ENCODE assay signal across 11 cellular contexts in the genomic region with DNA sequence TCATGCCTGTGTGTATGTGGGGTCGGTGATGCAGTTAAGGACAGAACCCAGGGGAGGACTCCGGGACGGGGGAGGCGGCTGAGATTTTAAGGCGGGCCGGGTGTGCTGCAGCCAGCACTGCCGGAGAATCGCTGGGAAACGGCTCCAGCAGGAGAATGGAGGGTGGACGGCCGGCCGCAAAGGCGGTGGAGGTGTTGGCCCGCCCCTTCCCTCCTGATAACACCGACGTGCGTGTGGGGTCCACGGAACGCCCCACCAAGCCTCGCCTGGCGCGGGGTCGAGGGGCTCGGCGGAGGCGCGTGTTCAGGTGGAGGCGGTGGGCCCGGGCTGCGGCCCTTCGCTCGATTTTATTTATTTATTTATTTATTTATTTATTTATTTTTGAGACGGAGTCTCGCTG. TPM values are rescaled to one million over a fixed set of nuclear protein-coding genes. Genes with fewer than 3 reads are reported as not detected.
DNase-seq lines count a peak whose midpoint lies in the region; ATAC-seq, FAIRE-seq and TF ChIP-seq lines count a peak whose summit lies in the region.
"Had no signal": no experiment of that assay in that cellular context is flagged by ENCODE, and none has a peak within 500 bp of the region (broad histone marks: within the 10 kb centered on the region; RNA-seq: fewer than 3 reads in every experiment).

No MANE protein-coding gene starts in this region.

- ATAC-seq in HepG2 = no peak

- H3K4me2 ChIP-seq in HepG2 (ENCODE audit: low read depth, low read length) = 0 out of 2 replicates have a peak overlapping the region, but pooled peaks have one; percentile 4

- H3K27me3 Mint-ChIP-seq in T-helper 2 cell treated with Interferon-gamma antibody and Interleukin-4, amounts not matched to agents 5 μg/mL and 100 μg/mL, for 36 hours (ENCODE audit: low read depth) = no peaks in the 10 kb centered on the region

- WGBS in adrenal gland, 4 donors = 52 to 73% (median 54%) methylated on average over 23 to 34 of the region's 34 CpGs
- 80% methylated on average over 34 of the region's 34 CpGs for WGBS in HepG2 (ENCODE audit: low lambda C conversion rate)

- peak overlapping the region; percentile 67 for H3K27ac Mint-ChIP-seq in T-helper 2 cell treated with Interferon-gamma antibody and Interleukin-4, amounts not matched to agents 5 μg/mL and 100 μg/mL, for 36 hours

- no peak overlapping the region for H2AFZ ChIP-seq in HepG2 (ENCODE audit: low read length)

- no peaks in the 10 kb centered on the region for H4K20me1 ChIP-seq in HepG2 (ENCODE audit: insufficient read depth, low read length)

- no peak for DNase-seq in T-helper 2 cell treated with Interferon-gamma antibody and Interleukin-4, amounts not matched to agents 5 μg/mL and 100 μg/mL, for 36 hours (ENCODE audit: low spot score)
- no peak for DNase-seq in T-helper 2 cell
- DNase-seq in adrenal gland = peak in 1 of 7 donors; percentile 36
- DNase-seq in HepG2 (ENCODE audit: low spot score) = no peak
- DNase-seq in NCI-H146 (lab: John Stamatoyannopoulos, UW) = no peak
- DNase-seq in DMS153 treated with DMSO at 0.1 percent for 48 hours (lab: John Stamatoyannopoulos, UW; ENCODE audit: unreplicated experiment) = no peak
- DNase-seq in NCI-H446 (lab: John Stamatoyannopoulos, UW) = no peak

- in situ Hi-C loops in HepG2 (cut with HindIII; ENCODE audit: extremely low pct_ligation_motif_present, low pct_unique_long_range_greater_than_20kb) = loop anchor here (25.0 kb wide), 1 partner anchor 230 kb away; the partner anchor contains the start of genes PYCARD, PYDC1 and TRIM72

- CTCF ChIA-PET in HepG2 (lab: Yijun Ruan, JAX; ENCODE audit: low intra/inter-chr PET ratio, low total read pairs) = interaction anchor here (0.8 kb wide), 1 partner anchor 456 kb away, joined by 3 read pairs; no protein-coding TSS in a partner anchor

- intact Hi-C loops in adrenal gland (cut with DNase I) (loop anchor here (5.0 to 10.0 kb wide), 3 partner anchors 237 to 460 kb away; partner anchors contain the start of genes HSD3B7 (in 1 of the 2) and PYCARD (in 1 of the 2)), HepG2 (cut with micrococcal nuclease; ENCODE audit: unreplicated experiment) (loop anchor here (2.0 to 5.0 kb wide), 2 partner anchors 240 to 347 kb away; partner anchors contain the start of genes PYCARD and VKORC1)

- no peaks in the 10 kb centered on the region for H3K9me3 ChIP-seq in adrenal gland (replicated peaks in 1 of 3)
- no peaks in the 10 kb centered on the region for H3K9me3 ChIP-seq in HepG2 (ENCODE audit: low read length)
- H3K9me3 ChIP-seq in subcutaneous abdominal adipose tissue (ENCODE audit: control insufficient read depth in 5 of 5, low read length in 5 of 5) = no peaks in the 10 kb centered on the region

- H3K9ac ChIP-seq in HepG2 (ENCODE audit: insufficient read depth, low read depth, low read length) (no peak overlapping the region), subcutaneous abdominal adipose tissue (ENCODE audit: low read length in 5 of 5) (peak overlapping the region in 3 of 5 donors; percentile 71 to 87 (median 82))

- TF ChIP-seq CTCF in adrenal gland (IDR thresholded peaks at IDR 0.05) = no peak
- TF ChIP-seq CTCF in HepG2 (CRISPR knock-in tag; IDR thresholded peaks at IDR 0.05) = no peak

- H3K4me1 Mint-ChIP-seq in T-helper 2 cell treated with Interferon-gamma antibody and Interleukin-4, amounts not matched to agents 5 μg/mL and 100 μg/mL, for 36 hours (ENCODE audit: low read depth) = peaks cover 25% of the 10 kb centered on the region

- H3K4me3 ChIP-seq in adrenal gland (peak overlapping the region in 2 of 4 donors; percentile 65 to 77), HepG2 (replicated peaks in 1 of 3; ENCODE audit: insufficient read depth in 1 of 3, low read depth in 2 of 3, low read length in 3 of 3) (0 out of 6 replicates have a peak overlapping the region, but pooled peaks of 1 of the 3 experiments have one; percentile 75), subcutaneous abdominal adipose tissue (ENCODE audit: low read depth in 1 of 5, low read length in 5 of 5) (peak overlapping the region in 4 of 5 donors; percentile 28 to 84 (median 80))

- peaks cover 4% of the 10 kb centered on the region for H3K36me3 Mint-ChIP-seq in T-helper 2 cell treated with Interferon-gamma antibody and Interleukin-4, amounts not matched to agents 5 μg/mL and 100 μg/mL, for 36 hours (ENCODE audit: low read depth)

- H3K4me1 ChIP-seq in adrenal gland (replicated peaks in 1 of 2) = peaks cover 7 to 9% of the 10 kb centered on the region in 2 donors
- H3K4me1 ChIP-seq in HepG2 (ENCODE audit: insufficient read depth, low read length) = peaks cover 6% of the 10 kb centered on the region; the same call in 1 of the 2 replicates
- H3K4me1 ChIP-seq in subcutaneous abdominal adipose tissue (ENCODE audit: control insufficient read depth in 5 of 5, insufficient read depth in 5 of 5, low read length in 5 of 5) = peaks cover 0 to 16% (median 11%) of the 10 kb centered on the region in 5 donors

- H3K36me3 ChIP-seq in adrenal gland (replicated peaks in 1 of 2) (no peaks in the 10 kb centered on the region), HepG2 (replicated peaks in 1 of 2; ENCODE audit: control insufficient read depth in 1 of 2, insufficient read depth in 2 of 2, low read length in 2 of 2) (no peaks in the 10 kb centered on the region), subcutaneous abdominal adipose tissue (ENCODE audit: control insufficient read depth in 5 of 5, insufficient read depth in 5 of 5, low read length in 5 of 5) (no peaks in the 10 kb centered on the region)

- TF ChIP-seq POLR2A in adrenal gland (IDR thresholded peaks at IDR 0.05) (no peak), HepG2 (IDR thresholded peaks at IDR 0.05; ENCODE audit: insufficient read depth in 1 of 2, low read depth in 2 of 2, low read length in 2 of 2) (no peak)

- H3K79me2 ChIP-seq in HepG2 (ENCODE audit: insufficient read depth, low read length) = no peaks in the 10 kb centered on the region

- H3K4me3 Mint-ChIP-seq in T-helper 2 cell treated with Interferon-gamma antibody and Interleukin-4, amounts not matched to agents 5 μg/mL and 100 μg/mL, for 36 hours = peak overlapping the region; percentile 86

- BruUV-seq in HepG2 (replicated peaks; lab: Mats Ljungman, UMichigan) = no TSS peak

- H3K27ac ChIP-seq in adrenal gland (peak overlapping the region in 3 of 5 donors; percentile 69 to 95 (median 93)), HepG2 (ENCODE audit: extremely low read length, insufficient read depth, low read length) (no peak overlapping the region), subcutaneous abdominal adipose tissue (ENCODE audit: low read depth, low read length) (no peak overlapping the region)

- H3K9me3 Mint-ChIP-seq in T-helper 2 cell treated with Interferon-gamma antibody and Interleukin-4, amounts not matched to agents 5 μg/mL and 100 μg/mL, for 36 hours = peaks cover 5% of the 10 kb centered on the region

- TF ChIP-seq EP300 in HepG2 (IDR thresholded peaks at IDR 0.05; ENCODE audit: low read depth in 2 of 2, low read length in 2 of 2) (no peak), HepG2 (CRISPR knock-in tag; IDR thresholded peaks at IDR 0.05; ENCODE audit: borderline replicate concordance) (no peak)

- H3K27me3 ChIP-seq in adrenal gland = no peaks in the 10 kb centered on the region
- peaks cover 0 to 7% of the 10 kb centered on the region in 2 experiments; a peak in 1 of 5 replicates for H3K27me3 ChIP-seq in HepG2 (ENCODE audit: control insufficient read depth in 1 of 2, insufficient read depth in 2 of 2, low read length in 2 of 2)
- H3K27me3 ChIP-seq in subcutaneous abdominal adipose tissue (ENCODE audit: control insufficient read depth in 5 of 5, insufficient read depth in 4 of 5, low read length in 5 of 5) = no peaks in the 10 kb centered on the region

- FAIRE-seq in HepG2 (lab: Jason Lieb, UNC) = no peak
- FAIRE-seq: A204.1, GM18507 had no signal

- POLR2A ChIA-PET in HepG2 (lab: Yijun Ruan, JAX) = interaction anchor here (1.1 to 1.8 kb wide), 6 partner anchors 9 to 456 kb away, joined by 3 to 8 read pairs (median 6); partner anchors contain the start of genes ARMC5, ZNF646 and ZNF668

- TF ChIP-seq RAD21 in HepG2 (CRISPR knock-in tag; IDR thresholded peaks at IDR 0.05) = no peak

RNA-seq across cellular contexts. Expression of gene ZNF843, which starts 0.6 kb away (rescaled TPM):
- 1 to 10 TPM in 6 of 8 donors, under 1 TPM in 2; 0.61 to 3.1 (median 1.8) TPM for total RNA-seq in adrenal gland
- under 1 TPM; 0.37 to 0.97 (median 0.73) TPM for polyA plus RNA-seq in adrenal gland
- total RNA-seq in HepG2 (2016; rRNA removed; fragmentation: Illumina TruSeq; extraction: Trizol) = not detected in 2 replicates
- 0.20 TPM in 1 of 2 replicates, not detected in the other for total RNA-seq in HepG2 (2016; cell fraction: cytosol; rRNA removed; fragmentation: Illumina TruSeq; extraction: Trizol; ENCODE audit: low read depth)
- total RNA-seq in HepG2 (2016; cell fraction: insoluble cytoplasmic fraction; rRNA removed; fragmentation: Illumina TruSeq; extraction: Trizol) = not detected in 2 replicates
- not detected in 2 replicates for total RNA-seq in HepG2 (2016; cell fraction: membrane; rRNA removed; fragmentation: Illumina TruSeq; extraction: Trizol)
- total RNA-seq in HepG2 (2016; cell fraction: nucleus; rRNA removed; fragmentation: Illumina TruSeq; extraction: Trizol) = not detected in 2 replicates
- 0.03 and 0.04 TPM in 2 replicates for polyA plus RNA-seq in HepG2 (2011; rRNA removed)
- polyA plus RNA-seq in HepG2 (2011; cell fraction: cytosol; rRNA removed) = 0.04 TPM in 1 of 2 replicates, not detected in the other
- polyA plus RNA-seq in HepG2 (2011; cell fraction: nucleus; rRNA removed) = not detected in 2 replicates
- polyA plus RNA-seq in HepG2 (2012) = not detected in 2 replicates
- polyA plus RNA-seq in HepG2 (2016; cell fraction: cytosol; fragmentation: Illumina TruSeq; extraction: Trizol; ENCODE audit: low read depth) = not detected in 2 replicates
- polyA plus RNA-seq in HepG2 (2016; cell fraction: insoluble cytoplasmic fraction; fragmentation: Illumina TruSeq; extraction: Trizol; ENCODE audit: low read depth) = not detected in 2 replicates
- polyA plus RNA-seq in HepG2 (2016; cell fraction: membrane; fragmentation: Illumina TruSeq; extraction: Trizol; ENCODE audit: low read depth) = not detected in 2 replicates
- polyA plus RNA-seq in HepG2 (2016; cell fraction: nucleus; fragmentation: Illumina TruSeq; extraction: Trizol; ENCODE audit: insufficient read depth, low read depth) = not detected in 2 replicates
- polyA minus RNA-seq in HepG2 (2011; rRNA and poly(A)+ RNA removed; ENCODE audit: low replicate concordance) = 0.12 TPM in 1 of 2 replicates, not detected in the other
- polyA minus RNA-seq in HepG2 (2011; cell fraction: cytosol; rRNA and poly(A)+ RNA removed) = not detected in 2 replicates
- not detected in 2 replicates for polyA minus RNA-seq in HepG2 (2011; cell fraction: nucleus; rRNA and poly(A)+ RNA removed)

RNA-seq across cellular contexts. Expression of gene COX6A2, which starts 13.8 kb away (rescaled TPM):
- not detected for total RNA-seq in adrenal gland
- 1 to 10 TPM in 2 of 3 donors, not detected in 1; 2.8 to 5.2 TPM for polyA plus RNA-seq in adrenal gland
- not detected in 2 replicates for total RNA-seq in HepG2 (2016; rRNA removed; fragmentation: Illumina TruSeq; extraction: Trizol)
- not detected in 2 replicates for total RNA-seq in HepG2 (2016; cell fraction: cytosol; rRNA removed; fragmentation: Illumina TruSeq; extraction: Trizol; ENCODE audit: low read depth)
- not detected in 2 replicates for total RNA-seq in HepG2 (2016; cell fraction: insoluble cytoplasmic fraction; rRNA removed; fragmentation: Illumina TruSeq; extraction: Trizol)
- not detected in 2 replicates for total RNA-seq in HepG2 (2016; cell fraction: membrane; rRNA removed; fragmentation: Illumina TruSeq; extraction: Trizol)
- not detected in 2 replicates for total RNA-seq in HepG2 (2016; cell fraction: nucleus; rRNA removed; fragmentation: Illumina TruSeq; extraction: Trizol)
- polyA plus RNA-seq in HepG2 (2011; rRNA removed) = not detected in 2 replicates
- polyA plus RNA-seq in HepG2 (2011; cell fraction: cytosol; rRNA removed) = not detected in 2 replicates
- polyA plus RNA-seq in HepG2 (2011; cell fraction: nucleus; rRNA removed) = not detected in 2 replicates
- not detected in 2 replicates for polyA plus RNA-seq in HepG2 (2012)
- not detected in 2 replicates for polyA plus RNA-seq in HepG2 (2016; cell fraction: cytosol; fragmentation: Illumina TruSeq; extraction: Trizol; ENCODE audit: low read depth)
- not detected in 2 replicates for polyA plus RNA-seq in HepG2 (2016; cell fraction: insoluble cytoplasmic fraction; fragmentation: Illumina TruSeq; extraction: Trizol; ENCODE audit: low read depth)
- polyA plus RNA-seq in HepG2 (2016; cell fraction: membrane; fragmentation: Illumina TruSeq; extraction: Trizol; ENCODE audit: low read depth) = not detected in 2 replicates
- not detected in 2 replicates for polyA plus RNA-seq in HepG2 (2016; cell fraction: nucleus; fragmentation: Illumina TruSeq; extraction: Trizol; ENCODE audit: insufficient read depth, low read depth)
- polyA minus RNA-seq in HepG2 (2011; rRNA and poly(A)+ RNA removed; ENCODE audit: low replicate concordance) = not detected in 2 replicates
- polyA minus RNA-seq in HepG2 (2011; cell fraction: cytosol; rRNA and poly(A)+ RNA removed) = not detected in 2 replicates
- not detected in 2 replicates for polyA minus RNA-seq in HepG2 (2011; cell fraction: nucleus; rRNA and poly(A)+ RNA removed)
- total RNA-seq: M059J had no signal

RNA-seq across cellular contexts. Expression of gene ARMC5, which starts 17.3 kb away (rescaled TPM):
- 10 to 100 TPM in 6 of 8 donors, 1 to 10 TPM in 2; 9.1 to 20.3 (median 12.0) TPM for total RNA-seq in adrenal gland
- 10 to 100 TPM in 2 of 3 donors, 1 to 10 TPM in 1; 2.9 to 37.9 (median 24.5) TPM for polyA plus RNA-seq in adrenal gland
- total RNA-seq in HepG2 (2016; rRNA removed; fragmentation: Illumina TruSeq; extraction: Trizol) = 13.0 and 22.3 TPM in 2 replicates
- total RNA-seq in HepG2 (2016; cell fraction: cytosol; rRNA removed; fragmentation: Illumina TruSeq; extraction: Trizol; ENCODE audit: low read depth) = 2.5 and 3.1 TPM in 2 replicates
- total RNA-seq in HepG2 (2016; cell fraction: insoluble cytoplasmic fraction; rRNA removed; fragmentation: Illumina TruSeq; extraction: Trizol) = 10.7 and 21.4 TPM in 2 replicates
- 5.2 and 6.5 TPM in 2 replicates for total RNA-seq in HepG2 (2016; cell fraction: membrane; rRNA removed; fragmentation: Illumina TruSeq; extraction: Trizol)
- 20.2 and 21.0 TPM in 2 replicates for total RNA-seq in HepG2 (2016; cell fraction: nucleus; rRNA removed; fragmentation: Illumina TruSeq; extraction: Trizol)
- polyA plus RNA-seq in HepG2 (2011; rRNA removed) = 10.8 and 11.9 TPM in 2 replicates
- 6.1 and 8.8 TPM in 2 replicates for polyA plus RNA-seq in HepG2 (2011; cell fraction: cytosol; rRNA removed)
- polyA plus RNA-seq in HepG2 (2011; cell fraction: nucleus; rRNA removed) = 83.4 and 108 TPM in 2 replicates
- 6.3 and 9.1 TPM in 2 replicates for polyA plus RNA-seq in HepG2 (2012)
- polyA plus RNA-seq in HepG2 (2016; cell fraction: cytosol; fragmentation: Illumina TruSeq; extraction: Trizol; ENCODE audit: low read depth) = 1.9 and 2.5 TPM in 2 replicates
- 13.4 and 15.6 TPM in 2 replicates for polyA plus RNA-seq in HepG2 (2016; cell fraction: insoluble cytoplasmic fraction; fragmentation: Illumina TruSeq; extraction: Trizol; ENCODE audit: low read depth)
- 3.6 and 4.2 TPM in 2 replicates for polyA plus RNA-seq in HepG2 (2016; cell fraction: membrane; fragmentation: Illumina TruSeq; extraction: Trizol; ENCODE audit: low read depth)
- 51.3 and 57.5 TPM in 2 replicates for polyA plus RNA-seq in HepG2 (2016; cell fraction: nucleus; fragmentation: Illumina TruSeq; extraction: Trizol; ENCODE audit: insufficient read depth, low read depth)
- 7.1 and 29.7 TPM in 2 replicates for polyA minus RNA-seq in HepG2 (2011; rRNA and poly(A)+ RNA removed; ENCODE audit: low replicate concordance)
- polyA minus RNA-seq in HepG2 (2011; cell fraction: cytosol; rRNA and poly(A)+ RNA removed) = 6.3 and 6.8 TPM in 2 replicates
- polyA minus RNA-seq in HepG2 (2011; cell fraction: nucleus; rRNA and poly(A)+ RNA removed) = 19.5 and 24.3 TPM in 2 replicates

RNA-seq across cellular contexts. Expression of gene TGFB1I1, which starts 30.0 kb away (rescaled TPM):
- total RNA-seq in adrenal gland = 10 to 100 TPM; 14.2 to 62.7 (median 34.8) TPM
- 10 to 100 TPM; 11.3 to 32.7 (median 29.7) TPM for polyA plus RNA-seq in adrenal gland
- 0.52 and 0.80 TPM in 2 replicates for total RNA-seq in HepG2 (2016; rRNA removed; fragmentation: Illumina TruSeq; extraction: Trizol)
- 0.53 and 0.61 TPM in 2 replicates for total RNA-seq in HepG2 (2016; cell fraction: cytosol; rRNA removed; fragmentation: Illumina TruSeq; extraction: Trizol; ENCODE audit: low read depth)
- 0.31 and 0.87 TPM in 2 replicates for total RNA-seq in HepG2 (2016; cell fraction: insoluble cytoplasmic fraction; rRNA removed; fragmentation: Illumina TruSeq; extraction: Trizol)
- total RNA-seq in HepG2 (2016; cell fraction: membrane; rRNA removed; fragmentation: Illumina TruSeq; extraction: Trizol) = 0.72 and 0.80 TPM in 2 replicates
- 0.84 and 0.97 TPM in 2 replicates for total RNA-seq in HepG2 (2016; cell fraction: nucleus; rRNA removed; fragmentation: Illumina TruSeq; extraction: Trizol)
- 2.9 TPM in 2 replicates for polyA plus RNA-seq in HepG2 (2011; rRNA removed)
- polyA plus RNA-seq in HepG2 (2011; cell fraction: cytosol; rRNA removed) = 2.2 and 2.6 TPM in 2 replicates
- 6.8 and 7.8 TPM in 2 replicates for polyA plus RNA-seq in HepG2 (2011; cell fraction: nucleus; rRNA removed)
- 0.55 and 1.2 TPM in 2 replicates for polyA plus RNA-seq in HepG2 (2012)
- polyA plus RNA-seq in HepG2 (2016; cell fraction: cytosol; fragmentation: Illumina TruSeq; extraction: Trizol; ENCODE audit: low read depth) = 1.5 and 2.0 TPM in 2 replicates
- 1.0 and 1.6 TPM in 2 replicates for polyA plus RNA-seq in HepG2 (2016; cell fraction: insoluble cytoplasmic fraction; fragmentation: Illumina TruSeq; extraction: Trizol; ENCODE audit: low read depth)
- polyA plus RNA-seq in HepG2 (2016; cell fraction: membrane; fragmentation: Illumina TruSeq; extraction: Trizol; ENCODE audit: low read depth) = 1.6 and 2.4 TPM in 2 replicates
- 1.2 and 2.2 TPM in 2 replicates for polyA plus RNA-seq in HepG2 (2016; cell fraction: nucleus; fragmentation: Illumina TruSeq; extraction: Trizol; ENCODE audit: insufficient read depth, low read depth)
- 1.8 and 12.1 TPM in 2 replicates for polyA minus RNA-seq in HepG2 (2011; rRNA and poly(A)+ RNA removed; ENCODE audit: low replicate concordance)
- 1.4 and 3.0 TPM in 2 replicates for polyA minus RNA-seq in HepG2 (2011; cell fraction: cytosol; rRNA and poly(A)+ RNA removed)
- 1.2 and 3.4 TPM in 2 replicates for polyA minus RNA-seq in HepG2 (2011; cell fraction: nucleus; rRNA and poly(A)+ RNA removed)

RNA-seq across cellular contexts. Expression of gene SLC5A2, which starts 41.0 kb away (rescaled TPM):
- under 1 TPM in 1 of 8 donors, not detected in 7; 0.14 TPM for total RNA-seq in adrenal gland
- 1 to 10 TPM in 2 of 3 donors, not detected in 1; 2.4 to 3.0 TPM for polyA plus RNA-seq in adrenal gland
- total RNA-seq in HepG2 (2016; rRNA removed; fragmentation: Illumina TruSeq; extraction: Trizol) = 0.44 and 0.97 TPM in 2 replicates
- total RNA-seq in HepG2 (2016; cell fraction: cytosol; rRNA removed; fragmentation: Illumina TruSeq; extraction: Trizol; ENCODE audit: low read depth) = 0.30 and 0.44 TPM in 2 replicates
- total RNA-seq in HepG2 (2016; cell fraction: insoluble cytoplasmic fraction; rRNA removed; fragmentation: Illumina TruSeq; extraction: Trizol) = 0.97 TPM in 1 of 2 replicates, not detected in the other
- 0.53 and 0.72 TPM in 2 replicates for total RNA-seq in HepG2 (2016; cell fraction: membrane; rRNA removed; fragmentation: Illumina TruSeq; extraction: Trizol)
- 0.81 and 2.1 TPM in 2 replicates for total RNA-seq in HepG2 (2016; cell fraction: nucleus; rRNA removed; fragmentation: Illumina TruSeq; extraction: Trizol)
- 0.24 and 0.64 TPM in 2 replicates for polyA plus RNA-seq in HepG2 (2011; rRNA removed)
- 0.10 and 0.27 TPM in 2 replicates for polyA plus RNA-seq in HepG2 (2011; cell fraction: cytosol; rRNA removed)
- polyA plus RNA-seq in HepG2 (2011; cell fraction: nucleus; rRNA removed) = 3.9 and 6.8 TPM in 2 replicates
- polyA plus RNA-seq in HepG2 (2012) = 2.0 and 11.8 TPM in 2 replicates
- polyA plus RNA-seq in HepG2 (2016; cell fraction: cytosol; fragmentation: Illumina TruSeq; extraction: Trizol; ENCODE audit: low read depth) = 0.08 and 0.14 TPM in 2 replicates
- polyA plus RNA-seq in HepG2 (2016; cell fraction: insoluble cytoplasmic fraction; fragmentation: Illumina TruSeq; extraction: Trizol; ENCODE audit: low read depth) = 0.51 TPM in 1 of 2 replicates, not detected in the other
- polyA plus RNA-seq in HepG2 (2016; cell fraction: membrane; fragmentation: Illumina TruSeq; extraction: Trizol; ENCODE audit: low read depth) = 0.20 and 0.42 TPM in 2 replicates
- polyA plus RNA-seq in HepG2 (2016; cell fraction: nucleus; fragmentation: Illumina TruSeq; extraction: Trizol; ENCODE audit: insufficient read depth, low read depth) = 3.2 TPM in 2 replicates
- polyA minus RNA-seq in HepG2 (2011; rRNA and poly(A)+ RNA removed; ENCODE audit: low replicate concordance) = 0.09 and 1.2 TPM in 2 replicates
- polyA minus RNA-seq in HepG2 (2011; cell fraction: cytosol; rRNA and poly(A)+ RNA removed) = not detected in 2 replicates
- polyA minus RNA-seq in HepG2 (2011; cell fraction: nucleus; rRNA and poly(A)+ RNA removed) = 0.77 and 0.87 TPM in 2 replicates

Comparison
In these comparisons a context has a peak if more than half of its experiments do, and no peak if none do; other contexts are left out.
1. H3K27ac ChIP-seq: peak in adrenal gland (3 of 5); none in HepG2 (single experiment) and subcutaneous abdominal adipose tissue (single experiment).